ENCODE assay signal across 1 cellular context in the genomic region with DNA sequence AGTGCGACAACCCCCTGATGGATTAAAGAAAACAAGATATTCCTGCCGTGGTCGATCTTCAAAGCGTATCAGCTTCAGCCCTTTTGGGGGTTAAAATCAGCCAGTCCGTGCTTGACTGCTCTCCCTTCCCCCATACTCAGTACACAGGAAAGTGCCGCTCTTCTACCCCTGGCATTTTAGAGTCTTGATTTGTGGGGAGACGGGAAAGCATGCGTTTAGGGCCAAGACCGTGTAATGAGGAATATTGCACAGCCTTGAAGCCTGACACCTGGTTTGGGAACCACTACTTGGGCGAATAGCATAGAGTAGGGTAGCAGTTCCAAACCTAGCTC.
TF ChIP-seq lines count a peak whose summit lies in the region.

No MANE protein-coding gene starts in this region.

TF ChIP-seq in SK-N-SH, 30 proteins besides CTCF, POLR2A, EP300 and RAD21 (continued from another document):
- TF ChIP-seq, protein P1, sequence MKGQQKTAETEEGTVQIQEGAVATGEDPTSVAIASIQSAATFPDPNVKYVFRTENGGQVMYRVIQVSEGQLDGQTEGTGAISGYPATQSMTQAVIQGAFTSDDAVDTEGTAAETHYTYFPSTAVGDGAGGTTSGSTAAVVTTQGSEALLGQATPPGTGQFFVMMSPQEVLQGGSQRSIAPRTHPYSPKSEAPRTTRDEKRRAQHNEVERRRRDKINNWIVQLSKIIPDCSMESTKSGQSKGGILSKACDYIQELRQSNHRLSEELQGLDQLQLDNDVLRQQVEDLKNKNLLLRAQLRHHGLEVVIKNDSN (IDR thresholded peaks at IDR 0.05; ENCODE audit: borderline replicate concordance, low read depth) = no peak
